10 cellular contexts compared by ENCODE assay signal in the genomic region with DNA sequence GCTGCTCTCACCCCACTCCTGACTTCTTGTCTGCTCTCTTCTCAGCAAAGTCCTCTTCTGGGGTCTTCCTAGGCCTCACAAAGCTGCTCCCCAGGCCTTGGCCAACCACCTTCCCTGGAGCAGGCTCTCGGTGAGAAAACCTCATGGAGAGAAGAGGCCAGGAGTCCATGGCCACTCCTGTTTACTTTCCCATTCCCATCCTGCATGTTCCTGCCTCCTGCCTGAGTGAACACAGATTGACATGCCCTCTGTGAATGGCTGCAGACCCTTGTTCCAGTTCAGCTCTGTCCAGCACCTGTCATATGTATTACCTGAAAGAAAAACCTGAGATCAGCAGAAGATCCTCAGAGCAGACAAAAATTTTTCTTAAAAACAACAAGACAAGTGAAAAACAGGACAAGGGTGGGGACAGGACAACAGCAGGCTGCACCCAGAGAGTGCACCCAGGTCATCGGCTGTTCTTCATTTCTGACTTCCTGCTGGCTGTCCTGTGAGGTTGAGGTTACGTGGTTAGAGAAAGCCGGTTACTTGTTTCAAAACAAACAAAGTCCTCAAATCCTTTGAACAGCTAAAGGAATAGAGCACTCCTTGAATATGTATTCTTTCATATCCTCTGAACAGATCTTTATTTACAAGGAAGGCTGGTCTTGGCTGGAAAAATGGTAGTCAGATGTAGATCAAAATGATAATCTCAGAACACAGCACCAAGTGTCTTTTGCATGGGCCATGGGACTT. TPM values are rescaled to one million over a fixed set of nuclear protein-coding genes. Genes with fewer than 3 reads are reported as not detected.
DNase-seq lines count a peak whose midpoint lies in the region; TF ChIP-seq lines count a peak whose summit lies in the region.
"Had no signal": no experiment of that assay in that cellular context is flagged by ENCODE, and none has a peak within 500 bp of the region (broad histone marks: within the 10 kb centered on the region; RNA-seq: fewer than 3 reads in every experiment).

No MANE protein-coding gene starts in this region.

- H3K9ac ChIP-seq in colonic mucosa (ENCODE audit: low read depth in 2 of 2, low read length in 2 of 2) = peak overlapping the region in 1 of 2 donors; percentile 43

- no peak for TF ChIP-seq POLR2A in Peyer's patch (IDR thresholded peaks at IDR 0.05)

- H3K4me3 ChIP-seq in Peyer's patch (no peak overlapping the region), colonic mucosa (no peak overlapping the region)

- peak; percentile 19 for DNase-seq in stimulated activated CD4-positive, alpha-beta T cell treated with anti-CD3 and anti-CD28 coated beads, Interleukin-15, amount 100 ng/mL, for 24 hours
- no peak for DNase-seq in stimulated activated CD4-positive, alpha-beta T cell treated with anti-CD3 and anti-CD28 coated beads, Interleukin-4, amount 100 ng/mL, for 1 hour
- peak; percentile 26 to 73 (median 57) for DNase-seq in Peyer's patch
- peak; percentile 53 for DNase-seq in colonic mucosa
- no peak for DNase-seq in superior temporal gyrus (ENCODE audit: extremely low spot score)
- no peak for DNase-seq in cerebellar nuclear complex (lab: John Stamatoyannopoulos, UW)
- no peak for DNase-seq in SK-N-DZ (ENCODE audit: low spot score)
- DNase-seq in germinal center (ENCODE audit: low spot score) = no peak
- DNase-seq: NCI-H1417, SHP77 had no signal

- TF ChIP-seq CTCF in Peyer's patch (IDR thresholded peaks at IDR 0.05) (no peak), colonic mucosa (IDR thresholded peaks at IDR 0.05) (no peak)

- H3K27ac ChIP-seq in Peyer's patch = peak overlapping the region; percentile 14 to 71 (median 57)
- peak overlapping the region; percentile 63 for H3K27ac ChIP-seq in colonic mucosa

- intact Hi-C loops in colonic mucosa (cut with DNase I) = no loop called here

- peaks cover 0 to 28% (median 3%) of the 10 kb centered on the region in 4 donors for H3K4me1 ChIP-seq in Peyer's patch
- H3K4me1 ChIP-seq in colonic mucosa = peaks cover 4% of the 10 kb centered on the region

- H3K36me3 ChIP-seq in Peyer's patch (no peaks in the 10 kb centered on the region), colonic mucosa (no peaks in the 10 kb centered on the region)

- H3K27me3 ChIP-seq in Peyer's patch = no peaks in the 10 kb centered on the region
- H3K27me3 ChIP-seq in colonic mucosa = no peaks in the 10 kb centered on the region

- H3K9me3 ChIP-seq in Peyer's patch (no peaks in the 10 kb centered on the region), colonic mucosa (no peaks in the 10 kb centered on the region)

RNA-seq across cellular contexts. Expression of a gene that starts 34.0 kb away (rescaled TPM):
- total RNA-seq in Peyer's patch (10 to 100 TPM; 53.9 to 93.3 (median 74.2) TPM), colonic mucosa (100 to 1,000 TPM; 119 to 183 TPM)
- polyA plus RNA-seq in SK-N-DZ (2014; cell fraction: cytosol; rRNA removed) = 154 and 299 TPM in 2 replicates
- 118 and 125 TPM in 2 replicates for polyA plus RNA-seq in SK-N-DZ (2014; cell fraction: nucleus; rRNA removed)

RNA-seq across cellular contexts. Expression of a gene that starts 54.0 kb away (rescaled TPM):
- total RNA-seq in Peyer's patch (100 to 1,000 TPM in 3 of 4 donors, 1 to 10 TPM in 1; 6.6 to 587 (median 341) TPM), colonic mucosa (1,000 to 10,000 TPM in 1 of 2 donors, 100 to 1,000 TPM in 1; 973 to 1,169 TPM)
- not detected in 2 replicates for polyA plus RNA-seq in SK-N-DZ (2014; cell fraction: cytosol; rRNA removed)
- polyA plus RNA-seq in SK-N-DZ (2014; cell fraction: nucleus; rRNA removed) = not detected in 2 replicates

Comparison
In these comparisons a context has a peak if more than half of its experiments do, and no peak if none do; other contexts are left out.
1. DNase-seq: peak in stimulated activated CD4-positive, alpha-beta T cell treated with anti-CD3 and anti-CD28 coated beads, Interleukin-15, amount 100 ng/mL, for 24 hours (single experiment), Peyer's patch (3 of 3) and colonic mucosa (single experiment); none in stimulated activated CD4-positive, alpha-beta T cell treated with anti-CD3 and anti-CD28 coated beads, Interleukin-4, amount 100 ng/mL, for 1 hour (single experiment), superior temporal gyrus (single experiment), cerebellar nuclear complex (0 of 2), SK-N-DZ (single experiment) and germinal center (single experiment).